Comparison of ENCODE assay signal across 9 cellular contexts in genomic region chr6:134882426-134883038, GRCh38.
DNase-seq lines count a peak whose midpoint lies in the region; ATAC-seq, FAIRE-seq and TF ChIP-seq lines count a peak whose summit lies in the region.
"Had no signal": no experiment of that assay in that cellular context is flagged by ENCODE, and none has a peak within 500 bp of the region (broad histone marks: within the 10 kb centered on the region; RNA-seq: fewer than 3 reads in every experiment).

No MANE protein-coding gene starts in this region.

- H3K36me3 ChIP-seq in bronchial epithelial cell (ENCODE audit: control insufficient read depth, insufficient read depth, low read length) (no peaks in the 10 kb centered on the region), kidney (ENCODE audit: control insufficient read depth in 1 of 2, insufficient read depth in 2 of 2, low read length in 2 of 2) (no peaks in the 10 kb centered on the region)

- H3K27ac ChIP-seq in CD4-positive, alpha-beta T cell (ENCODE audit: low read depth, low read length): no peak overlapping the region
- no peak overlapping the region for H3K27ac ChIP-seq in kidney (ENCODE audit: low read depth in 2 of 2, low read length in 2 of 2)

- H3K9ac ChIP-seq in kidney (ENCODE audit: low read length in 2 of 2): no peak overlapping the region

- no peaks in the 10 kb centered on the region for H3K27me3 ChIP-seq in CD4-positive, alpha-beta T cell (ENCODE audit: control insufficient read depth, insufficient read depth, low read length)
- no peaks in the 10 kb centered on the region for H3K27me3 ChIP-seq in bronchial epithelial cell (ENCODE audit: control insufficient read depth, insufficient read depth, low read length)

- POLR2A ChIA-PET in CD4-positive, alpha-beta T cell (lab: Charles Lee): no interaction called here

- no peak overlapping the region for H3K4me3 Mint-ChIP-seq in CD4-positive, alpha-beta T cell
- H3K4me3 Mint-ChIP-seq: IgD-negative memory B cell had no signal

- H3K4me1 ChIP-seq in kidney (ENCODE audit: control insufficient read depth in 1 of 2, insufficient read depth in 1 of 2, low read depth in 1 of 2, low read length in 2 of 2): no peaks in the 10 kb centered on the region

- peak; percentile 65 for ATAC-seq in CD4-positive, alpha-beta T cell (ENCODE audit: poor library complexity)
- peak; percentile 79 for ATAC-seq in GM21515 (IDR thresholded peaks at IDR 0.05; ENCODE audit: unreplicated experiment)

- peak; percentile 83 for TF ChIP-seq CTCF in CD4-positive, alpha-beta T cell (IDR thresholded peaks at IDR 0.05)
- peak; percentile 73 for TF ChIP-seq CTCF in bronchial epithelial cell (IDR thresholded peaks at IDR 0.05; ENCODE audit: insufficient read depth, low read length, severe bottlenecking)
- TF ChIP-seq CTCF in kidney (IDR thresholded peaks at IDR 0.05; ENCODE audit: borderline replicate concordance, extremely low read depth, insufficient read depth): peak; percentile 97

- H3K4me1 Mint-ChIP-seq in CD4-positive, alpha-beta T cell (ENCODE audit: low read depth): no peaks in the 10 kb centered on the region

- no peaks in the 10 kb centered on the region for H3K36me3 Mint-ChIP-seq in CD4-positive, alpha-beta T cell (ENCODE audit: low read depth)

- H3K4me3 ChIP-seq in bronchial epithelial cell (ENCODE audit: low read depth, low read length) (no peak overlapping the region), kidney (ENCODE audit: low read length in 2 of 2) (no peak overlapping the region)

- FAIRE-seq in bronchial epithelial cell (lab: Jason Lieb, UNC) (no peak), kidney (lab: Jason Lieb, UNC) (peak; percentile 80)

- intact Hi-C loops in CD4-positive, alpha-beta T cell (cut with DNase I, micrococcal nuclease): loop anchor here (1.0 to 5.0 kb wide), 5 partner anchors 242 to 770 kb away; no protein-coding TSS in a partner anchor
- intact Hi-C loops in kidney (cut with DNase I): loop anchor here (10.0 kb wide), 1 partner anchor 728 kb away; no protein-coding TSS in a partner anchor

- no peaks in the 10 kb centered on the region for H3K9me3 Mint-ChIP-seq in CD4-positive, alpha-beta T cell
- H3K9me3 Mint-ChIP-seq: IgD-negative memory B cell had no signal

- no peaks in the 10 kb centered on the region for H3K9me3 ChIP-seq in CD4-positive, alpha-beta T cell (ENCODE audit: control insufficient read depth, low read length)
- H3K9me3 ChIP-seq in kidney (ENCODE audit: control insufficient read depth in 1 of 2, low read length in 2 of 2): no peaks in the 10 kb centered on the region

- peaks cover 19% of the 10 kb centered on the region for H3K27me3 Mint-ChIP-seq in CD4-positive, alpha-beta T cell

- CTCF ChIA-PET in CD4-positive, alpha-beta T cell (lab: Charles Lee): interaction anchor here (1.3 kb wide), 1 partner anchor 727 kb away, joined by 4 read pairs; no protein-coding TSS in a partner anchor

- no peak overlapping the region for H3K27ac Mint-ChIP-seq in CD4-positive, alpha-beta T cell
- H3K27ac Mint-ChIP-seq: IgD-negative memory B cell had no signal

- peak; percentile 11 to 54 (median 37) for DNase-seq in CD4-positive, alpha-beta T cell
- peak; percentile 42 for DNase-seq in MV-4-11 (lab: John Stamatoyannopoulos, UW)
- peak; percentile 19 for DNase-seq in T1000 (lab: John Stamatoyannopoulos, UW)
- DNase-seq in bronchial epithelial cell (ENCODE audit: low read depth): peak; percentile 45
- no peak for DNase-seq in kidney
- DNase-seq in stimulated activated CD4-positive, alpha-beta T cell treated with anti-CD3 and anti-CD28 coated beads, Interleukin-2, amount 100 ng/mL, for 24 hours: peak; percentile 48 to 50
- DNase-seq in activated CD4-positive, CD25-positive, alpha-beta regulatory T cell treated with anti-CD3 and anti-CD28 coated beads, Interleukin-2, amount 50 U/mL, for 72 hours: no peak

Comparison
In these comparisons a context has a peak if more than half of its experiments do, and no peak if none do; other contexts are left out.
1. DNase-seq: peak in CD4-positive, alpha-beta T cell (10 of 10), MV-4-11 (single experiment), T1000 (single experiment), bronchial epithelial cell (single experiment) and stimulated activated CD4-positive, alpha-beta T cell treated with anti-CD3 and anti-CD28 coated beads, Interleukin-2, amount 100 ng/mL, for 24 hours (2 of 2); none in kidney (single experiment) and activated CD4-positive, CD25-positive, alpha-beta regulatory T cell treated with anti-CD3 and anti-CD28 coated beads, Interleukin-2, amount 50 U/mL, for 72 hours (single experiment).
2. Peak in every context shown above with its lines, with median percentiles within 50 percentile points of each other: CTCF ChIP-seq.